In the genomic region with DNA sequence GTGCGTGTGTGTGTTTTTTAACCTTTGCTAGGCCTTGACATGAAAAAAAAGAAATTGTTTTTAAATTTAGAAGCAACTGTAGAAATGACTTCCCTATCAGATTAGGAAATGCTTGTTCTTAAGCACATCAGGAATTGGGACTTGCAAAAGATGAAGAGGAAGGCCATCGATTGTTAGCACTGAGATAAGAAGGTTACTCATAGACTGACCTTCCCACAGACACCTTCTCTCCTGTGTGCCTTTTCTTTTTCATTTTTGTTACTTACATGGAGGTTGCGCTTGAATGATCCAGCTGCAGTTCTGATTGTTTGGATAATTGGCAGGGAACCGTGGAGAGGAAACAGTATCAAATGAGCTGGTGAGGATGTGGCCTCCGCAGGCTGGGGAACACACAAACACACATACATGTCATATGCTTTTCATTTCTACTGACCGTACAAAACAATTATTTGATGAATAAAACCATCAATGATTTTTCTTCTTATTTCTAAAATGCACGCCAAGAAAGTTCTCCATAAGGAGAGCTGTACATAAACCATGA, we compare ENCODE assay signal across 1 cellular context.
TF ChIP-seq lines count a peak whose summit lies in the region.

No MANE protein-coding gene starts in this region.

TF ChIP-seq in GM12878, 131 proteins besides CTCF, POLR2A, EP300 and RAD21 (continued from another document):
- TF ChIP-seq BACH1 (IDR thresholded peaks at IDR 0.05; ENCODE audit: borderline replicate concordance): no peak
